ENCODE assay signal across 8 cellular contexts in the genomic region with DNA sequence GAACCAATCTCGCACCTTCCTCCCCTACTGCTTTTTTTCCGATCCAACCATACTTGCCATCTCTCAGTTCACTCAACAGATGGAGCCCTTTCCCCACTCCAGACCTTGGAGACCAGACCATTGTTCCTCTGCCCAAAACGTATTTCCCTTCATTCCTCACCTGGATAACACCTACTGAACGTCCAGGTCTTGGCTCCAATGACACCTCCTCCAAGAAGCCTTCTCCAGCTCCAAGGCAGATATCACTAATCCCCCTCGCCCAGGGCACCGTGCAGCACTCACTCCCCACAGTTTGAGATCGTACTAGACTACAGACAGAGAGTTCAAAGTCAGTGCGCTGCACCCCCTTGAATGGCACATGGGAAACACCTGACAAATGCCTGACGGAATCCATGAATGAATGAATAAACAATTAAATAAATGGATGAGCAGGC. TPM values are rescaled to one million over a fixed set of nuclear protein-coding genes. Genes with fewer than 3 reads are reported as not detected.
A peak's percentile ranks its signal among the peaks of the same experiment; 100 is the strongest.
DNase-seq lines count a peak whose midpoint lies in the region; ATAC-seq, FAIRE-seq and TF ChIP-seq lines count a peak whose summit lies in the region.

No MANE protein-coding gene starts in this region.

- H3K27ac ChIP-seq in CD4-positive, alpha-beta memory T cell (ENCODE audit: low read depth, low read length) = no peak overlapping the region

- FAIRE-seq in H54 (lab: Jason Lieb, UNC) = peak; percentile 89

- no peak overlapping the region for H3K4me3 ChIP-seq in CD4-positive, alpha-beta memory T cell (ENCODE audit: low read length in 2 of 2)

- no peaks in the 10 kb centered on the region for H3K27me3 ChIP-seq in CD4-positive, alpha-beta memory T cell (ENCODE audit: insufficient read depth, low read length)

- no peak overlapping the region for H3K4me3 Mint-ChIP-seq in CD4-positive, alpha-beta memory T cell
- H3K4me3 Mint-ChIP-seq in chondrocyte (ENCODE audit: unreplicated experiment) = no peak overlapping the region

- POLR2A ChIA-PET in CD4-positive, alpha-beta memory T cell (lab: Charles Lee; ENCODE audit: partially characterized antibody) = interaction anchor here (1.2 kb wide), 1 partner anchor 219 kb away, joined by 3 read pairs; no protein-coding TSS in a partner anchor

- intact Hi-C loops in CD4-positive, alpha-beta memory T cell (cut with micrococcal nuclease) = loop anchor here (1.0 kb wide), 2 partner anchors 70 to 218 kb away; a partner anchor contains a TSS

- no peaks in the 10 kb centered on the region for H3K27me3 Mint-ChIP-seq in CD4-positive, alpha-beta memory T cell
- no peaks in the 10 kb centered on the region for H3K27me3 Mint-ChIP-seq in chondrocyte (ENCODE audit: low read depth)

- peak; percentile 83 for TF ChIP-seq CTCF in chondrocyte (IDR thresholded peaks at IDR 0.05)

- TF ChIP-seq POLR2A in H54 (IDR thresholded peaks at IDR 0.05; ENCODE audit: low read depth, low read length) = no peak

- CTCF ChIA-PET in CD4-positive, alpha-beta memory T cell (lab: Charles Lee; ENCODE audit: partially characterized antibody) = interaction anchor here (0.8 to 7.0 kb wide), 15 partner anchors 12 to 232 kb away, joined by 3 to 93 read pairs (median 4); no protein-coding TSS in a partner anchor

- no peak for ATAC-seq in GM18858 (IDR thresholded peaks at IDR 0.05; ENCODE audit: unreplicated experiment)

- DNase-seq in CD4-positive, alpha-beta memory T cell = peak in 3 of 5 donors; percentile 7 to 16 (median 15)
- peak; percentile 24 for DNase-seq in H54 (ENCODE audit: insufficient read length, low spot score)
- DNase-seq in NCI-H748 treated with DMSO at 0.1 percent for 48 hours (lab: John Stamatoyannopoulos, UW) = peak; percentile 19
- no peak for DNase-seq in chondrocyte (ENCODE audit: low spot score)
- peak; percentile 12 for DNase-seq in mesenteric fat pad (ENCODE audit: low spot score)
- no peak for DNase-seq in T-helper 1 cell
- DNase-seq in NCI-H1048 (lab: John Stamatoyannopoulos, UW) = no peak

- H3K36me3 ChIP-seq in CD4-positive, alpha-beta memory T cell (ENCODE audit: insufficient read depth, low read length) = no peaks in the 10 kb centered on the region

- H3K9me3 Mint-ChIP-seq in CD4-positive, alpha-beta memory T cell = no peaks in the 10 kb centered on the region
- no peaks in the 10 kb centered on the region for H3K9me3 Mint-ChIP-seq in chondrocyte (ENCODE audit: low read depth)

- H3K4me1 ChIP-seq in CD4-positive, alpha-beta memory T cell (ENCODE audit: insufficient read depth, low read length) = peaks cover 6% of the 10 kb centered on the region

- peaks cover 0 to 4% (median 2%) of the 10 kb centered on the region in 4 donors for H3K4me1 Mint-ChIP-seq in CD4-positive, alpha-beta memory T cell
- H3K4me1 Mint-ChIP-seq in chondrocyte (ENCODE audit: low read depth) = no peaks in the 10 kb centered on the region

- H3K27ac Mint-ChIP-seq in CD4-positive, alpha-beta memory T cell = no peak overlapping the region
- H3K27ac Mint-ChIP-seq in chondrocyte (ENCODE audit: unreplicated experiment) = no peak overlapping the region

- no peaks in the 10 kb centered on the region for H3K9me3 ChIP-seq in CD4-positive, alpha-beta memory T cell (ENCODE audit: control insufficient read depth in 1 of 2, low read length in 2 of 2)

- no peaks in the 10 kb centered on the region for H3K36me3 Mint-ChIP-seq in CD4-positive, alpha-beta memory T cell
- H3K36me3 Mint-ChIP-seq in chondrocyte (ENCODE audit: low read depth) = no peaks in the 10 kb centered on the region

RNA-seq across cellular contexts. Expression of a gene that starts 47.1 kb away (rescaled TPM):
- 100 to 1,000 TPM; 374 to 375 TPM for total RNA-seq in CD4-positive, alpha-beta memory T cell
- 10 to 100 TPM in 1 of 2 donors, 1 to 10 TPM in 1; 1.9 to 35.6 TPM for polyA plus RNA-seq in CD4-positive, alpha-beta memory T cell
- total RNA-seq in chondrocyte (19.1 to 43.1 TPM (median 43.0 TPM) in 3 replicates), mesenteric fat pad (44.9 TPM)

Comparison
In these comparisons a context has a peak if more than half of its experiments do, and no peak if none do; other contexts are left out.
1. DNase-seq: peak in CD4-positive, alpha-beta memory T cell (3 of 5), H54 (single experiment), NCI-H748 treated with DMSO at 0.1 percent for 48 hours (single experiment) and mesenteric fat pad (single experiment); none in chondrocyte (single experiment), T-helper 1 cell (0 of 5) and NCI-H1048 (single experiment).